Comparison of ENCODE assay signal across 20 cellular contexts in genomic region chr7:51786284-51786683, GRCh38.
DNase-seq lines count a peak whose midpoint lies in the region; ATAC-seq, FAIRE-seq and TF ChIP-seq lines count a peak whose summit lies in the region.
"Had no signal": no experiment of that assay in that cellular context is flagged by ENCODE, and none has a peak within 500 bp of the region (broad histone marks: within the 10 kb centered on the region; RNA-seq: fewer than 3 reads in every experiment).

No MANE protein-coding gene starts in this region.

- peak overlapping the region; percentile 94 for H3K27ac Mint-ChIP-seq in glutamatergic neuron (ENCODE audit: unreplicated experiment)
- no peak overlapping the region for H3K27ac Mint-ChIP-seq in activated CD4-positive, alpha-beta T cell treated with anti-CD3 and anti-CD28 coated beads, Interleukin-2, amount 10 ng/mL, durations not matched to agents 24 days and 14 days
- H3K27ac Mint-ChIP-seq: B cell; CD14-positive monocyte; CD4-positive, alpha-beta T cell had no signal

- TF ChIP-seq POLR2A in HepG2 (IDR thresholded peaks at IDR 0.05; ENCODE audit: insufficient read depth in 1 of 2, low read depth in 2 of 2, low read length in 2 of 2): no peak
- no peak for TF ChIP-seq POLR2A in right lobe of liver (IDR thresholded peaks at IDR 0.05)

- no peak for ATAC-seq in HepG2
- ATAC-seq in right lobe of liver: no peak
- ATAC-seq in left lung: no peak
- ATAC-seq: GM12878 had no signal

- no peaks in the 10 kb centered on the region for H3K36me3 ChIP-seq in HepG2 (replicated peaks in 1 of 2; ENCODE audit: control insufficient read depth in 1 of 2, insufficient read depth in 2 of 2, low read length in 2 of 2)
- no peaks in the 10 kb centered on the region for H3K36me3 ChIP-seq in right lobe of liver
- no peaks in the 10 kb centered on the region for H3K36me3 ChIP-seq in OCI-LY3 (replicated peaks; ENCODE audit: low read depth, low read length)
- no peaks in the 10 kb centered on the region for H3K36me3 ChIP-seq in left lung
- H3K36me3 ChIP-seq: BLaER1 had no signal

- H3K36me3 Mint-ChIP-seq in glutamatergic neuron (ENCODE audit: unreplicated experiment): no peaks in the 10 kb centered on the region
- H3K36me3 Mint-ChIP-seq in activated CD4-positive, alpha-beta T cell treated with anti-CD3 and anti-CD28 coated beads, Interleukin-2, amount 10 ng/mL, durations not matched to agents 24 days and 14 days (ENCODE audit: low read depth): no peaks in the 10 kb centered on the region
- H3K36me3 Mint-ChIP-seq: CD14-positive monocyte; CD8-positive, alpha-beta memory T cell had no signal

- no peak for FAIRE-seq in HepG2 (lab: Jason Lieb, UNC)
- FAIRE-seq: GM12878 had no signal

- H3K4me3 ChIP-seq in HepG2 (replicated peaks in 1 of 3; ENCODE audit: insufficient read depth in 1 of 3, low read depth in 2 of 3, low read length in 3 of 3): no peak overlapping the region
- H3K4me3 ChIP-seq in right lobe of liver: no peak overlapping the region
- peak overlapping the region; percentile 62 for H3K4me3 ChIP-seq in OCI-LY3 (ENCODE audit: low read length)
- no peak overlapping the region for H3K4me3 ChIP-seq in left lung
- H3K4me3 ChIP-seq: BLaER1, GM12878 had no signal

- in situ Hi-C loops in HepG2 (cut with HindIII; ENCODE audit: extremely low pct_ligation_motif_present, low pct_unique_long_range_greater_than_20kb): no loop called here

- H3K79me2 ChIP-seq in HepG2 (ENCODE audit: insufficient read depth, low read length) (no peaks in the 10 kb centered on the region), OCI-LY3 (ENCODE audit: low read length) (no peaks in the 10 kb centered on the region)

- H3K4me1 ChIP-seq in HepG2 (ENCODE audit: insufficient read depth, low read length): no peaks in the 10 kb centered on the region
- H3K4me1 ChIP-seq in right lobe of liver: no peaks in the 10 kb centered on the region
- peaks cover 46% of the 10 kb centered on the region for H3K4me1 ChIP-seq in OCI-LY3 (ENCODE audit: low read length)
- H3K4me1 ChIP-seq in left lung: no peaks in the 10 kb centered on the region

- H4K20me1 ChIP-seq in HepG2 (ENCODE audit: insufficient read depth, low read length) (no peaks in the 10 kb centered on the region), OCI-LY3 (ENCODE audit: insufficient read depth, low read length) (no peaks in the 10 kb centered on the region)
- H4K20me1 ChIP-seq: BLaER1 had no signal

- peak overlapping the region; percentile 7 for H3K4me3 Mint-ChIP-seq in glutamatergic neuron (ENCODE audit: unreplicated experiment)
- H3K4me3 Mint-ChIP-seq in activated CD4-positive, alpha-beta T cell treated with anti-CD3 and anti-CD28 coated beads, Interleukin-2, amount 10 ng/mL, durations not matched to agents 24 days and 14 days: no peak overlapping the region
- H3K4me3 Mint-ChIP-seq: B cell; CD14-positive monocyte; CD4-positive, alpha-beta T cell; CD8-positive, alpha-beta memory T cell had no signal

- no TSS peak for BruUV-seq in HepG2 (replicated peaks; lab: Mats Ljungman, UMichigan)

- H3K9me3 ChIP-seq in HepG2 (ENCODE audit: low read length): no peaks in the 10 kb centered on the region
- no peaks in the 10 kb centered on the region for H3K9me3 ChIP-seq in right lobe of liver
- H3K9me3 ChIP-seq in OCI-LY3 (ENCODE audit: insufficient read depth, low read length): no peaks in the 10 kb centered on the region
- peaks cover 0 to 3% of the 10 kb centered on the region in 2 donors for H3K9me3 ChIP-seq in left lung
- H3K9me3 ChIP-seq: BLaER1 had no signal

- POLR2A ChIA-PET in HepG2 (lab: Yijun Ruan, JAX): no interaction called here

- H3K27me3 ChIP-seq in HepG2 (ENCODE audit: control insufficient read depth in 1 of 2, insufficient read depth in 2 of 2, low read length in 2 of 2) (no peaks in the 10 kb centered on the region), right lobe of liver (no peaks in the 10 kb centered on the region), OCI-LY3 (ENCODE audit: low read depth, low read length) (no peaks in the 10 kb centered on the region), left lung (no peaks in the 10 kb centered on the region)
- H3K27me3 ChIP-seq: BLaER1 had no signal

- H2AFZ ChIP-seq in HepG2 (ENCODE audit: low read length): no peak overlapping the region
- H2AFZ ChIP-seq in OCI-LY3 (ENCODE audit: low read depth, low read length): peak overlapping the region; percentile 75

- peaks cover 36% of the 10 kb centered on the region for H3K4me1 Mint-ChIP-seq in glutamatergic neuron (ENCODE audit: low read depth, unreplicated experiment)
- no peaks in the 10 kb centered on the region for H3K4me1 Mint-ChIP-seq in activated CD4-positive, alpha-beta T cell treated with anti-CD3 and anti-CD28 coated beads, Interleukin-2, amount 10 ng/mL, durations not matched to agents 24 days and 14 days
- H3K4me1 Mint-ChIP-seq: B cell; CD14-positive monocyte; CD8-positive, alpha-beta memory T cell had no signal

- TF ChIP-seq EP300 in HepG2 (IDR thresholded peaks at IDR 0.05; ENCODE audit: low read depth in 2 of 2, low read length in 2 of 2) (no peak), HepG2 (CRISPR knock-in tag; IDR thresholded peaks at IDR 0.05; ENCODE audit: borderline replicate concordance) (no peak)

- peaks cover 9% of the 10 kb centered on the region for H3K9me3 Mint-ChIP-seq in glutamatergic neuron (ENCODE audit: unreplicated experiment)
- no peaks in the 10 kb centered on the region for H3K9me3 Mint-ChIP-seq in activated CD4-positive, alpha-beta T cell treated with anti-CD3 and anti-CD28 coated beads, Interleukin-2, amount 10 ng/mL, durations not matched to agents 24 days and 14 days

- CTCF ChIA-PET in HepG2 (lab: Yijun Ruan, JAX; ENCODE audit: low intra/inter-chr PET ratio, low total read pairs): no interaction called here

- intact Hi-C loops in HepG2 (cut with micrococcal nuclease; ENCODE audit: unreplicated experiment) (no loop called here), right lobe of liver (cut with DNase I) (no loop called here), left lung (cut with DNase I) (no loop called here)
- intact Hi-C loops in activated CD4-positive, alpha-beta T cell treated with anti-CD3 and anti-CD28 coated beads, Interleukin-2, amount 10 ng/mL, durations not matched to agents 24 days and 14 days (cut with micrococcal nuclease): no loop called here

- TF ChIP-seq RAD21 in HepG2 (CRISPR knock-in tag; IDR thresholded peaks at IDR 0.05): no peak

- TF ChIP-seq CTCF in HepG2 (CRISPR knock-in tag; IDR thresholded peaks at IDR 0.05): no peak
- no peak for TF ChIP-seq CTCF in right lobe of liver (IDR thresholded peaks at IDR 0.05)
- no peak for TF ChIP-seq CTCF in OCI-LY3 (IDR thresholded peaks at IDR 0.05; ENCODE audit: low read depth, low read length)
- no peak for TF ChIP-seq CTCF in glutamatergic neuron (IDR thresholded peaks at IDR 0.05; ENCODE audit: partially characterized antibody, unreplicated experiment)
- TF ChIP-seq CTCF in left lung (IDR thresholded peaks at IDR 0.05): no peak

- H3K9ac ChIP-seq in HepG2 (ENCODE audit: insufficient read depth, low read depth, low read length) (no peak overlapping the region), OCI-LY3 (ENCODE audit: low read length) (peak overlapping the region; percentile 54)
- H3K9ac ChIP-seq: BLaER1 had no signal

- H3K27ac ChIP-seq in HepG2 (ENCODE audit: extremely low read length, insufficient read depth, low read length) (no peak overlapping the region), right lobe of liver (no peak overlapping the region), OCI-LY3 (ENCODE audit: low read length) (peak overlapping the region; percentile 96), left lung (no peak overlapping the region)
- H3K27ac ChIP-seq: 22Rv1, BLaER1 had no signal

- peaks cover 5% of the 10 kb centered on the region for H3K27me3 Mint-ChIP-seq in glutamatergic neuron (ENCODE audit: unreplicated experiment)
- H3K27me3 Mint-ChIP-seq in activated CD4-positive, alpha-beta T cell treated with anti-CD3 and anti-CD28 coated beads, Interleukin-2, amount 10 ng/mL, durations not matched to agents 24 days and 14 days: no peaks in the 10 kb centered on the region
- H3K27me3 Mint-ChIP-seq: B cell; CD4-positive, alpha-beta T cell; CD8-positive, alpha-beta memory T cell had no signal

- H3K4me2 ChIP-seq in HepG2 (ENCODE audit: low read depth, low read length) (no peak overlapping the region), OCI-LY3 (ENCODE audit: low read length) (peak overlapping the region; percentile 89)
- H3K4me2 ChIP-seq: BLaER1 had no signal

- 5% methylated on average over 1 of the region's 1 CpG for WGBS in HepG2 (ENCODE audit: low lambda C conversion rate)
- 69% methylated on average over 1 of the region's 1 CpG for WGBS in right lobe of liver (ENCODE audit: insufficient coverage, low coverage, low lambda C conversion rate, missing lambda C conversion rate)

- DNase-seq in HepG2 (ENCODE audit: low spot score) (no peak), right lobe of liver (no peak), glutamatergic neuron (no peak), left lung (no peak)
- DNase-seq in activated CD4-positive, alpha-beta T cell treated with anti-CD3 and anti-CD28 coated beads, Interleukin-2, amount 10 ng/mL, durations not matched to agents 24 days and 14 days: no peak
- DNase-seq: CD4-positive, alpha-beta T cell; CD8-positive, alpha-beta memory T cell; DMS 273 treated with DMSO at 0.1 percent for 48 hours; DMS79; EL; GDM1; GOT3; H7; HCEC 1CT had no signal

TF ChIP-seq in HepG2, 621 proteins besides CTCF, POLR2A, EP300 and RAD21 (continues in another document):
- TF ChIP-seq CEBPB (IDR thresholded peaks at IDR 0.05; ENCODE audit: borderline replicate concordance, low read depth, low read length) (peak; percentile 50; the same call in 1 of the 2 replicates), DNMT1 (CRISPR knock-in tag; IDR thresholded peaks at IDR 0.05) (no peak), THAP9 (CRISPR knock-in tag; IDR thresholded peaks at IDR 0.05; ENCODE audit: borderline replicate concordance) (no peak), RFX5 (IDR thresholded peaks at IDR 0.05; ENCODE audit: low read depth, low read length) (no peak)
